In the genomic region with DNA sequence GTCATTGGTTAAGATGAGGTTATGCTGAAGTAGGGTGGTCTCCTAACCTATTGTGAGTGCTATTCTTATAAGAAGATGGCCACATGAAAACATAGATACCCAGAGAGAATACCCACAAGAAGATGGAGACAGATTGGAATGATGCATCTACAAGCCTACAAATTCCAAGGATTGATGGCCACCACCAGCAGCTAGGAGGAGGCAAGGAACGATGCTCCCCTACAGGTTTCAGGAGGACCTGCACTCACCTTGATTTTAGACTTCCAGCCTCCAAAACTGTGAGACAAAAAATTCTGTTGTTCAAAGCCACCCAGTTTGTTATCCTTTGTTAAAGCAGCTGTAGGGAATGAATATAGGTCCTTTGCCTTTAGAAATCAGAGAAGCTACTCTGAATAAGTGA, we compare ENCODE assay signal across 1 cellular context.
TF ChIP-seq lines count a peak whose summit lies in the region.

No MANE protein-coding gene starts in this region.

TF ChIP-seq in WTC11, 78 proteins besides CTCF, POLR2A, EP300 and RAD21 (continued from another document):
- TF ChIP-seq, protein P1, sequence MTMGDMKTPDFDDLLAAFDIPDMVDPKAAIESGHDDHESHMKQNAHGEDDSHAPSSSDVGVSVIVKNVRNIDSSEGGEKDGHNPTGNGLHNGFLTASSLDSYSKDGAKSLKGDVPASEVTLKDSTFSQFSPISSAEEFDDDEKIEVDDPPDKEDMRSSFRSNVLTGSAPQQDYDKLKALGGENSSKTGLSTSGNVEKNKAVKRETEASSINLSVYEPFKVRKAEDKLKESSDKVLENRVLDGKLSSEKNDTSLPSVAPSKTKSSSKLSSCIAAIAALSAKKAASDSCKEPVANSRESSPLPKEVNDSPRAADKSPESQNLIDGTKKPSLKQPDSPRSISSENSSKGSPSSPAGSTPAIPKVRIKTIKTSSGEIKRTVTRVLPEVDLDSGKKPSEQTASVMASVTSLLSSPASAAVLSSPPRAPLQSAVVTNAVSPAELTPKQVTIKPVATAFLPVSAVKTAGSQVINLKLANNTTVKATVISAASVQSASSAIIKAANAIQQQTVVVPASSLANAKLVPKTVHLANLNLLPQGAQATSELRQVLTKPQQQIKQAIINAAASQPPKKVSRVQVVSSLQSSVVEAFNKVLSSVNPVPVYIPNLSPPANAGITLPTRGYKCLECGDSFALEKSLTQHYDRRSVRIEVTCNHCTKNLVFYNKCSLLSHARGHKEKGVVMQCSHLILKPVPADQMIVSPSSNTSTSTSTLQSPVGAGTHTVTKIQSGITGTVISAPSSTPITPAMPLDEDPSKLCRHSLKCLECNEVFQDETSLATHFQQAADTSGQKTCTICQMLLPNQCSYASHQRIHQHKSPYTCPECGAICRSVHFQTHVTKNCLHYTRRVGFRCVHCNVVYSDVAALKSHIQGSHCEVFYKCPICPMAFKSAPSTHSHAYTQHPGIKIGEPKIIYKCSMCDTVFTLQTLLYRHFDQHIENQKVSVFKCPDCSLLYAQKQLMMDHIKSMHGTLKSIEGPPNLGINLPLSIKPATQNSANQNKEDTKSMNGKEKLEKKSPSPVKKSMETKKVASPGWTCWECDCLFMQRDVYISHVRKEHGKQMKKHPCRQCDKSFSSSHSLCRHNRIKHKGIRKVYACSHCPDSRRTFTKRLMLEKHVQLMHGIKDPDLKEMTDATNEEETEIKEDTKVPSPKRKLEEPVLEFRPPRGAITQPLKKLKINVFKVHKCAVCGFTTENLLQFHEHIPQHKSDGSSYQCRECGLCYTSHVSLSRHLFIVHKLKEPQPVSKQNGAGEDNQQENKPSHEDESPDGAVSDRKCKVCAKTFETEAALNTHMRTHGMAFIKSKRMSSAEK (CRISPR knock-in tag; IDR thresholded peaks at IDR 0.05; ENCODE audit: borderline replicate concordance) = 0 out of 2 replicates have a peak, but pooled peaks have one; percentile 44
TF ChIP-seq in WTC11: peak in this region for 1.
